In the genomic region with DNA sequence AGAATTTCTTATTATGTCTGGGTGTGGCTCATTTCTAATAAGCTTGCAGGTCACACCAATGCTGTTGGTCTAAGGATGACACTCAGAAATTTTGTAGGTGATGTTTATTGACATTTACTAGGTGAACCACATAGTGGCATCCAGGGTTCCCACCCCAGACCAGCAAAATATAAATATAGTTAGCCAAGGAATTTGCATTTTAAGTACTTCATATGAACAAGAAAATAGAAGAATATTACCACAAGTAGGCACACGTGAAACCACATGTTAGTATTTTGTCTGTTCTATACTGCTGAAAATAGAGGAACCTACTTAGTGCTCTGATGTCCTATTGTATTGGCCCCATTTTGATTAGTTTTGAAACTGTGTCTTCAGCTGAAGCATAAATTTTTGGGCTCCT, we compare ENCODE assay signal across 19 cellular contexts.
A peak's percentile ranks its signal among the peaks of the same experiment; 100 is the strongest.
DNase-seq lines count a peak whose midpoint lies in the region; ATAC-seq, FAIRE-seq and TF ChIP-seq lines count a peak whose summit lies in the region.
"Had no signal": no experiment of that assay in that cellular context is flagged by ENCODE, and none has a peak within 500 bp of the region (broad histone marks: within the 10 kb centered on the region; RNA-seq: fewer than 3 reads in every experiment).

No MANE protein-coding gene starts in this region.

- FAIRE-seq in pancreas (lab: Jason Lieb, UNC) = no peak
- FAIRE-seq: endometrium, frontal cortex, GM12878, HepG2 had no signal

- H3K9me3 Mint-ChIP-seq in stimulated activated naive CD8-positive, alpha-beta T cell treated with anti-CD3 and anti-CD28 coated beads, Interleukin-15, amount 100 ng/mL, for 72 hours = no peaks in the 10 kb centered on the region
- H3K9me3 Mint-ChIP-seq: activated naive CD8-positive, alpha-beta T cell treated with anti-CD3 and anti-CD28 coated beads, Interleukin-2, amount 50 U/mL, for 24 hours had no signal

- intact Hi-C loops in ascending aorta (cut with DNase I) (loop anchor here (5.0 kb wide), 1 partner anchor 69 kb away; a partner anchor contains a TSS), pancreas (cut with DNase I) (no loop called here)

- H3K27me3 Mint-ChIP-seq in stimulated activated naive CD8-positive, alpha-beta T cell treated with anti-CD3 and anti-CD28 coated beads, Interleukin-15, amount 100 ng/mL, for 72 hours = no peaks in the 10 kb centered on the region
- H3K27me3 Mint-ChIP-seq: activated naive CD8-positive, alpha-beta T cell treated with anti-CD3 and anti-CD28 coated beads, Interleukin-2, amount 50 U/mL, for 24 hours; stimulated activated naive CD8-positive, alpha-beta T cell treated with anti-CD3 and anti-CD28 coated beads, Interleukin-15, Interleukin-2, amounts not matched to agents 100 ng/mL and 50 ng/mL, for 24 hours had no signal

- H3K27ac ChIP-seq in ascending aorta = peak overlapping the region; percentile 1 to 30
- no peak overlapping the region for H3K27ac ChIP-seq in pancreas

- ATAC-seq in GM18861 (IDR thresholded peaks at IDR 0.05; ENCODE audit: unreplicated experiment) = peak; percentile 76
- peak; percentile 63 for ATAC-seq in GM21526 (IDR thresholded peaks at IDR 0.05; ENCODE audit: low FRiP score, unreplicated experiment)
- ATAC-seq in HG03103 (IDR thresholded peaks at IDR 0.05; ENCODE audit: low read depth, unreplicated experiment) = peak; percentile 74
- no peak for ATAC-seq in stimulated activated naive CD8-positive, alpha-beta T cell treated with anti-CD3 and anti-CD28 coated beads, Interleukin-15, amount 100 ng/mL, for 72 hours
- no peak for ATAC-seq in pancreas
- ATAC-seq: activated naive CD8-positive, alpha-beta T cell treated with anti-CD3 and anti-CD28 coated beads, Interleukin-2, amount 50 U/mL, for 24 hours; GM12878; HepG2; Panc1 had no signal

- no peak overlapping the region for H3K4me3 Mint-ChIP-seq in stimulated activated naive CD8-positive, alpha-beta T cell treated with anti-CD3 and anti-CD28 coated beads, Interleukin-15, amount 100 ng/mL, for 72 hours
- H3K4me3 Mint-ChIP-seq: activated naive CD8-positive, alpha-beta T cell treated with anti-CD3 and anti-CD28 coated beads, Interleukin-2, amount 50 U/mL, for 24 hours; stimulated activated naive CD8-positive, alpha-beta T cell treated with anti-CD3 and anti-CD28 coated beads, Interleukin-15, Interleukin-2, amounts not matched to agents 100 ng/mL and 50 ng/mL, for 24 hours had no signal

- no peak overlapping the region for H3K27ac Mint-ChIP-seq in stimulated activated naive CD8-positive, alpha-beta T cell treated with anti-CD3 and anti-CD28 coated beads, Interleukin-15, amount 100 ng/mL, for 72 hours
- H3K27ac Mint-ChIP-seq: activated naive CD8-positive, alpha-beta T cell treated with anti-CD3 and anti-CD28 coated beads, Interleukin-2, amount 50 U/mL, for 24 hours; stimulated activated naive CD8-positive, alpha-beta T cell treated with anti-CD3 and anti-CD28 coated beads, Interleukin-15, Interleukin-2, amounts not matched to agents 100 ng/mL and 50 ng/mL, for 24 hours had no signal

- no peaks in the 10 kb centered on the region for H3K9me3 ChIP-seq in ascending aorta
- no peaks in the 10 kb centered on the region for H3K9me3 ChIP-seq in pancreas

- 86 to 96% methylated on average over 1 of the region's 1 CpG for WGBS in pancreas, 2 donors

- H3K4me1 ChIP-seq in ascending aorta (peaks cover 0 to 2% of the 10 kb centered on the region in 2 donors), pancreas (no peaks in the 10 kb centered on the region)

- H3K4me3 ChIP-seq in ascending aorta (no peak overlapping the region), pancreas (no peak overlapping the region)
- H3K4me3 ChIP-seq: GM12878 had no signal

- peaks cover 12% of the 10 kb centered on the region for H3K4me1 Mint-ChIP-seq in stimulated activated naive CD8-positive, alpha-beta T cell treated with anti-CD3 and anti-CD28 coated beads, Interleukin-15, amount 100 ng/mL, for 72 hours

- no peaks in the 10 kb centered on the region for H3K27me3 ChIP-seq in ascending aorta
- H3K27me3 ChIP-seq in pancreas = no peaks in the 10 kb centered on the region

- H3K36me3 ChIP-seq in ascending aorta (no peaks in the 10 kb centered on the region), pancreas (no peaks in the 10 kb centered on the region)

- DNase-seq in ascending aorta (ENCODE audit: low spot score in 2 of 2) (no peak), pancreas (no peak), NCI-H2081 (lab: John Stamatoyannopoulos, UW) (no peak)
- DNase-seq in stimulated activated naive CD8-positive, alpha-beta T cell treated with anti-CD3 and anti-CD28 coated beads, Interleukin-15, amount 100 ng/mL, for 72 hours = no peak
- DNase-seq in activated naive CD4-positive, alpha-beta T cell (lab: John Stamatoyannopoulos, UW) = no peak
- DNase-seq: activated CD4-positive, CD25-positive, alpha-beta regulatory T cell; activated naive CD8-positive, alpha-beta T cell treated with anti-CD3 and anti-CD28 coated beads, Interleukin-2, amount 50 U/mL, for 24 hours; NCI-H1417 treated with DMSO at 0.1 percent for 48 hours; NCI-H510A treated with DMSO at 0.1 percent for 48 hours; occipital lobe had no signal

- TF ChIP-seq CTCF in ascending aorta (IDR thresholded peaks at IDR 0.05) (no peak), pancreas (IDR thresholded peaks at IDR 0.05) (no peak)

Comparison
In these comparisons a context has a peak if more than half of its experiments do, and no peak if none do; other contexts are left out.
1. ATAC-seq: peak in GM18861 (single experiment), GM21526 (single experiment) and HG03103 (single experiment); none in stimulated activated naive CD8-positive, alpha-beta T cell treated with anti-CD3 and anti-CD28 coated beads, Interleukin-15, amount 100 ng/mL, for 72 hours (single experiment) and pancreas (0 of 4).
2. H3K27ac ChIP-seq: peak in ascending aorta (2 of 2); none in pancreas (0 of 4).